In genomic region chr17:16987830-16988601, GRCh38 we compare ENCODE assay signal across 8 cellular contexts. TPM values are rescaled to one million over a fixed set of nuclear protein-coding genes. Genes with fewer than 3 reads are reported as not detected.
DNase-seq lines count a peak whose midpoint lies in the region; ATAC-seq and TF ChIP-seq lines count a peak whose summit lies in the region.

No MANE protein-coding gene starts in this region.

- peak overlapping the region; percentile 60 for H3K4me3 Mint-ChIP-seq in activated CD4-positive, alpha-beta T cell treated with anti-CD3 and anti-CD28 coated beads, Interleukin-2, amount 10 ng/mL, durations not matched to agents 7 days and 5 days
- H3K4me3 Mint-ChIP-seq in endodermal cell (no peak overlapping the region), natural killer cell (peak overlapping the region; percentile 83)

- no peaks in the 10 kb centered on the region for H3K36me3 Mint-ChIP-seq in activated CD4-positive, alpha-beta T cell treated with anti-CD3 and anti-CD28 coated beads, Interleukin-2, amount 10 ng/mL, durations not matched to agents 7 days and 5 days (ENCODE audit: low read depth)
- H3K36me3 Mint-ChIP-seq in endodermal cell (ENCODE audit: low read depth) (no peaks in the 10 kb centered on the region), natural killer cell (no peaks in the 10 kb centered on the region)

- no peaks in the 10 kb centered on the region for H3K4me1 ChIP-seq in endodermal cell (ENCODE audit: control insufficient read depth, insufficient read depth, low read length)
- peaks cover 0 to 32% (median 9%) of the 10 kb centered on the region in 4 donors for H3K4me1 ChIP-seq in tibial nerve

- H3K9me3 ChIP-seq in endodermal cell (ENCODE audit: control insufficient read depth, low read length) (no peaks in the 10 kb centered on the region), tibial nerve (no peaks in the 10 kb centered on the region)

- WGBS in endodermal cell (ENCODE audit: insufficient coverage in 1 of 2, insufficient read length in 1 of 2), 2 experiments = 72 to 76% methylated on average over 7 to 11 of the region's 11 CpGs
- 39 to 44% methylated on average over 10 to 11 of the region's 11 CpGs for WGBS in tibial nerve, 2 donors

- H3K9me3 Mint-ChIP-seq in activated CD4-positive, alpha-beta T cell treated with anti-CD3 and anti-CD28 coated beads, Interleukin-2, amount 10 ng/mL, durations not matched to agents 7 days and 5 days = no peaks in the 10 kb centered on the region
- H3K9me3 Mint-ChIP-seq in endodermal cell (no peaks in the 10 kb centered on the region), natural killer cell (no peaks in the 10 kb centered on the region)

- H3K4me3 ChIP-seq in endodermal cell (ENCODE audit: low read length) = no peak overlapping the region
- peak overlapping the region in 1 of 4 donors; percentile 4 for H3K4me3 ChIP-seq in tibial nerve

- peak overlapping the region; percentile 98 for H3K27ac Mint-ChIP-seq in activated CD4-positive, alpha-beta T cell treated with anti-CD3 and anti-CD28 coated beads, Interleukin-2, amount 10 ng/mL, durations not matched to agents 7 days and 5 days
- H3K27ac Mint-ChIP-seq in endodermal cell (no peak overlapping the region), natural killer cell (peak overlapping the region; percentile 86 to 87)

- H3K4me1 Mint-ChIP-seq in activated CD4-positive, alpha-beta T cell treated with anti-CD3 and anti-CD28 coated beads, Interleukin-2, amount 10 ng/mL, durations not matched to agents 7 days and 5 days = peaks cover 50% of the 10 kb centered on the region
- H3K4me1 Mint-ChIP-seq in endodermal cell (peaks cover 7% of the 10 kb centered on the region), natural killer cell (peaks cover 20 to 49% of the 10 kb centered on the region in 2 donors)

- no peaks in the 10 kb centered on the region for H3K27me3 Mint-ChIP-seq in activated CD4-positive, alpha-beta T cell treated with anti-CD3 and anti-CD28 coated beads, Interleukin-2, amount 10 ng/mL, durations not matched to agents 7 days and 5 days
- no peaks in the 10 kb centered on the region for H3K27me3 Mint-ChIP-seq in endodermal cell (ENCODE audit: insufficient read depth)
- H3K27me3 Mint-ChIP-seq in natural killer cell (ENCODE audit: low read depth in 2 of 2) = no peaks in the 10 kb centered on the region

- CTCF ChIA-PET in activated CD4-positive, alpha-beta T cell treated with anti-CD3 and anti-CD28 coated beads, Interleukin-2, amount 10 ng/mL, durations not matched to agents 7 days and 5 days (lab: Charles Lee) = interaction anchor here (1.0 to 1.6 kb wide), 2 partner anchors 10 to 13 kb away, joined by 3 read pairs; no protein-coding TSS in a partner anchor

- ATAC-seq in natural killer cell = peak; percentile 86 to 90 (median 88)

- no peaks in the 10 kb centered on the region for H3K27me3 ChIP-seq in endodermal cell (ENCODE audit: control insufficient read depth, insufficient read depth, low read length, poor library complexity, severe bottlenecking)
- no peaks in the 10 kb centered on the region for H3K27me3 ChIP-seq in tibial nerve

- intact Hi-C loops in natural killer cell (cut with micrococcal nuclease) = loop anchor here (5.0 to 10.0 kb wide), 2 partner anchors 134 to 453 kb away; no protein-coding TSS in a partner anchor

- DNase-seq in GOT3 (lab: John Stamatoyannopoulos, UW) = peak; percentile 44
- DNase-seq in LoVo (ENCODE audit: low spot score) = peak; percentile 22
- DNase-seq in activated CD4-positive, alpha-beta T cell treated with anti-CD3 and anti-CD28 coated beads, Interleukin-2, amount 10 ng/mL, durations not matched to agents 7 days and 5 days = peak; percentile 78
- DNase-seq in endodermal cell = peak; percentile 92
- DNase-seq in natural killer cell = peak; percentile 57
- peak; percentile 49 to 50 for DNase-seq in tibial nerve (ENCODE audit: low spot score in 2 of 2)
- no peak for DNase-seq in cerebellum (ENCODE audit: low spot score)

- no peak overlapping the region for H3K9ac ChIP-seq in endodermal cell (ENCODE audit: extremely low read depth, low read length, poor library complexity, severe bottlenecking)

- POLR2A ChIA-PET in activated CD4-positive, alpha-beta T cell treated with anti-CD3 and anti-CD28 coated beads, Interleukin-2, amount 10 ng/mL, durations not matched to agents 7 days and 5 days (lab: Charles Lee) = interaction anchor here (0.6 kb wide), 1 partner anchor 622 kb away, joined by 5 read pairs; no protein-coding TSS in a partner anchor

- no peak overlapping the region for H3K27ac ChIP-seq in endodermal cell (ENCODE audit: low read depth, low read length)
- peak overlapping the region in 3 of 4 donors; percentile 29 to 64 (median 46) for H3K27ac ChIP-seq in tibial nerve

- TF ChIP-seq POLR2A in GM10847 (IDR thresholded peaks at IDR 0.05; ENCODE audit: extremely low read depth, insufficient read length) = peak; percentile 60
- TF ChIP-seq POLR2A in tibial nerve (IDR thresholded peaks at IDR 0.05) = no peak

- TF ChIP-seq CTCF in endodermal cell (conservative IDR thresholded peaks at IDR 0.05) (no peak), natural killer cell (IDR thresholded peaks at IDR 0.05) (no peak), tibial nerve (IDR thresholded peaks at IDR 0.05) (no peak)

- TF ChIP-seq EP300 in tibial nerve (IDR thresholded peaks at IDR 0.05) = peak in 1 of 2 donors; percentile 17

- H3K36me3 ChIP-seq in endodermal cell (ENCODE audit: control insufficient read depth, insufficient read depth, low read length) (no peaks in the 10 kb centered on the region), tibial nerve (no peaks in the 10 kb centered on the region)

RNA-seq across cellular contexts. Expression of gene TNFRSF13B, which starts 16.1 kb away (rescaled TPM):
- total RNA-seq in activated CD4-positive, alpha-beta T cell treated with anti-CD3 and anti-CD28 coated beads, Interleukin-2, amount 10 ng/mL, durations not matched to agents 7 days and 5 days = not detected
- total RNA-seq in endodermal cell = 1 to 10 TPM in 1 of 2 donors, under 1 TPM in 1; 0.97 to 1.6 TPM
- polyA plus RNA-seq in endodermal cell (2013, experiment 1 of 2) = 0.21 TPM
- 0.33 TPM for polyA plus RNA-seq in endodermal cell (2013, experiment 2 of 2)
- 1 to 10 TPM in 1 of 3 donors, under 1 TPM in 2; 0.70 to 7.7 (median 0.89) TPM for total RNA-seq in natural killer cell
- not detected for total RNA-seq in tibial nerve
- not detected for total RNA-seq in cerebellum

RNA-seq across cellular contexts. Expression of gene MPRIP, which starts 54.2 kb away (rescaled TPM):
- total RNA-seq in activated CD4-positive, alpha-beta T cell treated with anti-CD3 and anti-CD28 coated beads, Interleukin-2, amount 10 ng/mL, durations not matched to agents 7 days and 5 days = 100 to 1,000 TPM; 234 to 261 TPM
- total RNA-seq in endodermal cell = 100 to 1,000 TPM; 154 to 155 TPM
- 126 TPM for polyA plus RNA-seq in endodermal cell (2013, experiment 1 of 2)
- 112 TPM for polyA plus RNA-seq in endodermal cell (2013, experiment 2 of 2)
- 100 to 1,000 TPM; 225 to 272 (median 229) TPM for total RNA-seq in natural killer cell
- total RNA-seq in tibial nerve = 100 to 1,000 TPM; 216 to 291 (median 265) TPM
- total RNA-seq in cerebellum = 185 TPM
